Comparison of ENCODE assay signal across 7 cellular contexts in genomic region chr10:35437829-35438228, GRCh38.
"Had no signal": no experiment of that assay in that cellular context is flagged by ENCODE, and none has a peak within 500 bp of the region (broad histone marks: within the 10 kb centered on the region; RNA-seq: fewer than 3 reads in every experiment).

No MANE protein-coding gene starts in this region.

- H3K4me3 ChIP-seq: GM23338 had no signal

- H3K27ac ChIP-seq: HL-60 had no signal

- ATAC-seq: GM23338 had no signal

- DNase-seq: H9, HCEC 1CT, IMR-90 had no signal

- FAIRE-seq: H1, H54 had no signal
